ENCODE assay signal across 1 cellular context in genomic region chr9:4987996-4988421, GRCh38.
A peak's percentile ranks its signal among the peaks of the same experiment; 100 is the strongest.
TF ChIP-seq lines count a peak whose summit lies in the region.

No MANE protein-coding gene starts in this region.

TF ChIP-seq in GM12878, 131 proteins besides CTCF, POLR2A, EP300 and RAD21 (continued from another document and continues in another):
- TF ChIP-seq, protein P1, sequence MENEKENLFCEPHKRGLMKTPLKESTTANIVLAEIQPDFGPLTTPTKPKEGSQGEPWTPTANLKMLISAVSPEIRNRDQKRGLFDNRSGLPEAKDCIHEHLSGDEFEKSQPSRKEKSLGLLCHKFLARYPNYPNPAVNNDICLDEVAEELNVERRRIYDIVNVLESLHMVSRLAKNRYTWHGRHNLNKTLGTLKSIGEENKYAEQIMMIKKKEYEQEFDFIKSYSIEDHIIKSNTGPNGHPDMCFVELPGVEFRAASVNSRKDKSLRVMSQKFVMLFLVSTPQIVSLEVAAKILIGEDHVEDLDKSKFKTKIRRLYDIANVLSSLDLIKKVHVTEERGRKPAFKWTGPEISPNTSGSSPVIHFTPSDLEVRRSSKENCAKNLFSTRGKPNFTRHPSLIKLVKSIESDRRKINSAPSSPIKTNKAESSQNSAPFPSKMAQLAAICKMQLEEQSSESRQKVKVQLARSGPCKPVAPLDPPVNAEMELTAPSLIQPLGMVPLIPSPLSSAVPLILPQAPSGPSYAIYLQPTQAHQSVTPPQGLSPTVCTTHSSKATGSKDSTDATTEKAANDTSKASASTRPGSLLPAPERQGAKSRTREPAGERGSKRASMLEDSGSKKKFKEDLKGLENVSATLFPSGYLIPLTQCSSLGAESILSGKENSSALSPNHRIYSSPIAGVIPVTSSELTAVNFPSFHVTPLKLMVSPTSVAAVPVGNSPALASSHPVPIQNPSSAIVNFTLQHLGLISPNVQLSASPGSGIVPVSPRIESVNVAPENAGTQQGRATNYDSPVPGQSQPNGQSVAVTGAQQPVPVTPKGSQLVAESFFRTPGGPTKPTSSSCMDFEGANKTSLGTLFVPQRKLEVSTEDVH (IDR thresholded peaks at IDR 0.05; ENCODE audit: low read depth, partially characterized antibody) = no peak
- TF ChIP-seq ZZZ3 (IDR thresholded peaks at IDR 0.05; ENCODE audit: control insufficient read depth, insufficient read length, low read depth) = no peak
- no peak for TF ChIP-seq SIN3A (IDR thresholded peaks at IDR 0.05; ENCODE audit: low read depth, low read length)
- no peak for TF ChIP-seq SRF (IDR thresholded peaks at IDR 0.05; ENCODE audit: low read depth in 2 of 2, low read length in 2 of 2)
- no peak for TF ChIP-seq EZH2 (IDR thresholded peaks at IDR 0.05; ENCODE audit: borderline replicate concordance, control insufficient read depth, low read depth, low read length)
- TF ChIP-seq ATF7 (IDR thresholded peaks at IDR 0.05; ENCODE audit: low read depth) = peak; percentile 30; the same call in 1 of the 2 replicates
- no peak for TF ChIP-seq NR2C1 (IDR thresholded peaks at IDR 0.05)
- no peak for TF ChIP-seq HDAC2 (IDR thresholded peaks at IDR 0.05)
- no peak for TF ChIP-seq USF1 (IDR thresholded peaks at IDR 0.05; ENCODE audit: borderline replicate concordance, extremely low read length, insufficient read depth, low read depth, low read length)
- TF ChIP-seq MYB (IDR thresholded peaks at IDR 0.05; ENCODE audit: borderline replicate concordance, low read depth, low read length) = no peak
- no peak for TF ChIP-seq ZNF384 (IDR thresholded peaks at IDR 0.05; ENCODE audit: borderline replicate concordance, low read depth, low read length)
- TF ChIP-seq SIX5 (IDR thresholded peaks at IDR 0.05; ENCODE audit: low read depth, low read length, severe bottlenecking) = no peak
- TF ChIP-seq, protein P2, sequence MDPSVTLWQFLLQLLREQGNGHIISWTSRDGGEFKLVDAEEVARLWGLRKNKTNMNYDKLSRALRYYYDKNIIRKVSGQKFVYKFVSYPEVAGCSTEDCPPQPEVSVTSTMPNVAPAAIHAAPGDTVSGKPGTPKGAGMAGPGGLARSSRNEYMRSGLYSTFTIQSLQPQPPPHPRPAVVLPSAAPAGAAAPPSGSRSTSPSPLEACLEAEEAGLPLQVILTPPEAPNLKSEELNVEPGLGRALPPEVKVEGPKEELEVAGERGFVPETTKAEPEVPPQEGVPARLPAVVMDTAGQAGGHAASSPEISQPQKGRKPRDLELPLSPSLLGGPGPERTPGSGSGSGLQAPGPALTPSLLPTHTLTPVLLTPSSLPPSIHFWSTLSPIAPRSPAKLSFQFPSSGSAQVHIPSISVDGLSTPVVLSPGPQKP (IDR thresholded peaks at IDR 0.05; ENCODE audit: low read depth, low read length) = no peak
- no peak for TF ChIP-seq STAT1 (conservative IDR thresholded peaks at IDR 0.05)
- no peak for TF ChIP-seq POLR2AphosphoS2 (IDR thresholded peaks at IDR 0.05; ENCODE audit: low read depth, low read length)
- no peak for TF ChIP-seq CHD4 (IDR thresholded peaks at IDR 0.05)
- TF ChIP-seq NRF1 (conservative IDR thresholded peaks at IDR 0.05; ENCODE audit: low read depth, low read length) = no peak
- 0 out of 2 replicates have a peak, but pooled peaks have one; percentile 7 for TF ChIP-seq WRNIP1 (IDR thresholded peaks at IDR 0.05; ENCODE audit: borderline replicate concordance, low read depth, low read length)
- TF ChIP-seq RBBP5 (conservative IDR thresholded peaks at IDR 0.05) = no peak
- TF ChIP-seq ZNF217 (IDR thresholded peaks at IDR 0.05) = no peak
- TF ChIP-seq NBN (IDR thresholded peaks at IDR 0.05) = peak; percentile 38; the same call in 1 of the 2 replicates
- TF ChIP-seq, protein P3, sequence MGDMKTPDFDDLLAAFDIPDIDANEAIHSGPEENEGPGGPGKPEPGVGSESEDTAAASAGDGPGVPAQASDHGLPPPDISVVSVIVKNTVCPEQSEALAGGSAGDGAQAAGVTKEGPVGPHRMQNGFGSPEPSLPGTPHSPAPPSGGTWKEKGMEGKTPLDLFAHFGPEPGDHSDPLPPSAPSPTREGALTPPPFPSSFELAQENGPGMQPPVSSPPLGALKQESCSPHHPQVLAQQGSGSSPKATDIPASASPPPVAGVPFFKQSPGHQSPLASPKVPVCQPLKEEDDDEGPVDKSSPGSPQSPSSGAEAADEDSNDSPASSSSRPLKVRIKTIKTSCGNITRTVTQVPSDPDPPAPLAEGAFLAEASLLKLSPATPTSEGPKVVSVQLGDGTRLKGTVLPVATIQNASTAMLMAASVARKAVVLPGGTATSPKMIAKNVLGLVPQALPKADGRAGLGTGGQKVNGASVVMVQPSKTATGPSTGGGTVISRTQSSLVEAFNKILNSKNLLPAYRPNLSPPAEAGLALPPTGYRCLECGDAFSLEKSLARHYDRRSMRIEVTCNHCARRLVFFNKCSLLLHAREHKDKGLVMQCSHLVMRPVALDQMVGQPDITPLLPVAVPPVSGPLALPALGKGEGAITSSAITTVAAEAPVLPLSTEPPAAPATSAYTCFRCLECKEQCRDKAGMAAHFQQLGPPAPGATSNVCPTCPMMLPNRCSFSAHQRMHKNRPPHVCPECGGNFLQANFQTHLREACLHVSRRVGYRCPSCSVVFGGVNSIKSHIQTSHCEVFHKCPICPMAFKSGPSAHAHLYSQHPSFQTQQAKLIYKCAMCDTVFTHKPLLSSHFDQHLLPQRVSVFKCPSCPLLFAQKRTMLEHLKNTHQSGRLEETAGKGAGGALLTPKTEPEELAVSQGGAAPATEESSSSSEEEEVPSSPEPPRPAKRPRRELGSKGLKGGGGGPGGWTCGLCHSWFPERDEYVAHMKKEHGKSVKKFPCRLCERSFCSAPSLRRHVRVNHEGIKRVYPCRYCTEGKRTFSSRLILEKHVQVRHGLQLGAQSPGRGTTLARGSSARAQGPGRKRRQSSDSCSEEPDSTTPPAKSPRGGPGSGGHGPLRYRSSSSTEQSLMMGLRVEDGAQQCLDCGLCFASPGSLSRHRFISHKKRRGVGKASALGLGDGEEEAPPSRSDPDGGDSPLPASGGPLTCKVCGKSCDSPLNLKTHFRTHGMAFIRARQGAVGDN (IDR thresholded peaks at IDR 0.05) = no peak
- no peak for TF ChIP-seq ZBTB40 (IDR thresholded peaks at IDR 0.05; ENCODE audit: borderline replicate concordance)
- TF ChIP-seq ZNF24 (IDR thresholded peaks at IDR 0.05) = no peak
- TF ChIP-seq ZBTB11 (CRISPR knock-in tag; IDR thresholded peaks at IDR 0.05) = no peak
- TF ChIP-seq, protein P4, sequence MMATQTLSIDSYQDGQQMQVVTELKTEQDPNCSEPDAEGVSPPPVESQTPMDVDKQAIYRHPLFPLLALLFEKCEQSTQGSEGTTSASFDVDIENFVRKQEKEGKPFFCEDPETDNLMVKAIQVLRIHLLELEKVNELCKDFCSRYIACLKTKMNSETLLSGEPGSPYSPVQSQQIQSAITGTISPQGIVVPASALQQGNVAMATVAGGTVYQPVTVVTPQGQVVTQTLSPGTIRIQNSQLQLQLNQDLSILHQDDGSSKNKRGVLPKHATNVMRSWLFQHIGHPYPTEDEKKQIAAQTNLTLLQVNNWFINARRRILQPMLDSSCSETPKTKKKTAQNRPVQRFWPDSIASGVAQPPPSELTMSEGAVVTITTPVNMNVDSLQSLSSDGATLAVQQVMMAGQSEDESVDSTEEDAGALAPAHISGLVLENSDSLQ (IDR thresholded peaks at IDR 0.05) = no peak
- TF ChIP-seq TBL1XR1 (IDR thresholded peaks at IDR 0.05; ENCODE audit: low read depth, low read length) = no peak
- peak; percentile 13 for TF ChIP-seq MEF2B (IDR thresholded peaks at IDR 0.05; ENCODE audit: partially characterized antibody, poor library complexity, severe bottlenecking)
- no peak for TF ChIP-seq MTA3 (IDR thresholded peaks at IDR 0.05; ENCODE audit: borderline replicate concordance, low read length)
- no peak for TF ChIP-seq SPI1 (IDR thresholded peaks at IDR 0.05; ENCODE audit: borderline replicate concordance, insufficient read depth, low read depth, low read length)
- TF ChIP-seq HDAC6 (IDR thresholded peaks at IDR 0.05; ENCODE audit: unreplicated experiment) = no peak
- TF ChIP-seq IRF5 (IDR thresholded peaks at IDR 0.05; ENCODE audit: borderline replicate concordance) = no peak
- TF ChIP-seq STAT3 (IDR thresholded peaks at IDR 0.05; ENCODE audit: low read depth, low read length) = no peak
- TF ChIP-seq JUNB (IDR thresholded peaks at IDR 0.05) = no peak
- peak; percentile 39; the same call in 1 of the 2 replicates for TF ChIP-seq RB1 (IDR thresholded peaks at IDR 0.05; ENCODE audit: borderline replicate concordance)
- TF ChIP-seq BHLHE40 (IDR thresholded peaks at IDR 0.05; ENCODE audit: borderline replicate concordance in 1 of 2, low read depth in 2 of 2, low read length in 1 of 2) = no peak
- peak; percentile 72 for TF ChIP-seq YY1 (IDR thresholded peaks at IDR 0.05; ENCODE audit: low read depth, low read length)
- peak; percentile 72 for TF ChIP-seq IKZF1 (conservative IDR thresholded peaks at IDR 0.05)
- no peak for TF ChIP-seq ZNF207 (IDR thresholded peaks at IDR 0.05; ENCODE audit: borderline replicate concordance)
- TF ChIP-seq SMC3 (IDR thresholded peaks at IDR 0.05; ENCODE audit: borderline replicate concordance, low read length) = peak; percentile 70; the same call in 1 of the 2 replicates
- no peak for TF ChIP-seq POLR2AphosphoS5 (IDR thresholded peaks at IDR 0.05; ENCODE audit: low read length)
- TF ChIP-seq IKZF2 (IDR thresholded peaks at IDR 0.05) = peak; percentile 73 to 77
- TF ChIP-seq ZNF622 (IDR thresholded peaks at IDR 0.05) = no peak
- TF ChIP-seq EED (IDR thresholded peaks at IDR 0.05; ENCODE audit: low read depth) = peak; percentile 67
